In the genomic region with DNA sequence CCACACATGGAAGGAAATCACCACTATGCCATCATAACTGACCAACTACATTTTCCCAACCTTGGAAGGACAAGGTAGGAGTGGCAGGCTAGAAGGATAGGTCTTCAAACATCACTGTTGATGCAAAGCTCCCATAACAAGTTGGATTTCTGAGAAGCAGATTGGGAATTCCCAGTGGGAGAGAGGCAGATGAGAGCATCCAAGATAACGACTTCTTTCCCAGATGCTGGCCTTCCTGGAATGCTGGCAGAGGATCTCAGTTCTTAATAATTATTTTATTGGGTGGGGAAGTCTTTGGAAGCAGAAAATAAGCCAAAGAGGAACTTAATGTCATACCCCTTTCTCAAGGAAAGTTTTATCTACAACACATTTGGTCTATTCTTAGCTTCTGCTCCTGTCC, we compare ENCODE assay signal across 16 cellular contexts.
DNase-seq lines count a peak whose midpoint lies in the region; ATAC-seq, FAIRE-seq and TF ChIP-seq lines count a peak whose summit lies in the region.
"Had no signal": no experiment of that assay in that cellular context is flagged by ENCODE, and none has a peak within 500 bp of the region (broad histone marks: within the 10 kb centered on the region; RNA-seq: fewer than 3 reads in every experiment).

No MANE protein-coding gene starts in this region.

- H3K4me1 Mint-ChIP-seq in activated CD4-positive, alpha-beta T cell treated with anti-CD3 and anti-CD28 coated beads, Interleukin-2, amount 10 ng/mL, durations not matched to agents 7 days and 5 days, result peaks cover 42% of the 10 kb centered on the region
- H3K4me1 Mint-ChIP-seq in brain, result peaks cover 84% of the 10 kb centered on the region

- H3K9me3 ChIP-seq in kidney (ENCODE audit: control insufficient read depth in 1 of 2, low read length in 2 of 2) (no peaks in the 10 kb centered on the region), suprapubic skin (no peaks in the 10 kb centered on the region)

- no peak for DNase-seq in activated CD4-positive, alpha-beta T cell treated with anti-CD3 and anti-CD28 coated beads, Interleukin-2, amount 10 ng/mL, durations not matched to agents 7 days and 5 days
- DNase-seq in activated CD4-positive, alpha-beta T cell treated with anti-CD3 and anti-CD28 coated beads, Interleukin-2, amount 50 U/mL, for 4 hours, result no peak
- DNase-seq in kidney (no peak), suprapubic skin (ENCODE audit: low spot score in 2 of 2) (no peak)
- DNase-seq: 8988T; activated CD4-positive, CD25-positive, alpha-beta regulatory T cell; activated effector memory CD4-positive, alpha-beta T cell treated with Interleukin-2 at 50 U/mL for 16 hours; cortex of kidney; DMS79 treated with DMSO at 0.1 percent for 48 hours; head of caudate nucleus; MV-4-11; NCI-H526 had no signal

- no peak for ATAC-seq in GM18868 (IDR thresholded peaks at IDR 0.05; ENCODE audit: unreplicated experiment)
- ATAC-seq in HG03175 (IDR thresholded peaks at IDR 0.05; ENCODE audit: unreplicated experiment), result no peak
- no peak for ATAC-seq in HG02973 (IDR thresholded peaks at IDR 0.05; ENCODE audit: unreplicated experiment)

- WGBS in suprapubic skin, result 22% methylated on average over 1 of the region's 1 CpG

- H3K4me3 ChIP-seq in kidney (ENCODE audit: low read length in 2 of 2), result no peak overlapping the region
- H3K4me3 ChIP-seq in suprapubic skin, result no peak overlapping the region

- FAIRE-seq in kidney (lab: Jason Lieb, UNC), result no peak

- H3K27me3 Mint-ChIP-seq in activated CD4-positive, alpha-beta T cell treated with anti-CD3 and anti-CD28 coated beads, Interleukin-2, amount 10 ng/mL, durations not matched to agents 7 days and 5 days, result no peaks in the 10 kb centered on the region
- H3K27me3 Mint-ChIP-seq in brain, result no peaks in the 10 kb centered on the region

- H3K36me3 ChIP-seq in kidney (ENCODE audit: control insufficient read depth in 1 of 2, insufficient read depth in 2 of 2, low read length in 2 of 2), result peaks cover 0 to 2% of the 10 kb centered on the region in 2 donors
- H3K36me3 ChIP-seq in suprapubic skin, result no peaks in the 10 kb centered on the region

- TF ChIP-seq CTCF in brain (conservative IDR thresholded peaks at IDR 0.05) (no peak), kidney (IDR thresholded peaks at IDR 0.05; ENCODE audit: borderline replicate concordance, extremely low read depth, insufficient read depth) (no peak), suprapubic skin (IDR thresholded peaks at IDR 0.05) (no peak)

- H3K4me3 Mint-ChIP-seq in activated CD4-positive, alpha-beta T cell treated with anti-CD3 and anti-CD28 coated beads, Interleukin-2, amount 10 ng/mL, durations not matched to agents 7 days and 5 days, result no peak overlapping the region
- no peak overlapping the region for H3K4me3 Mint-ChIP-seq in brain

- H3K27me3 ChIP-seq in suprapubic skin, result no peaks in the 10 kb centered on the region

- no peak for TF ChIP-seq POLR2A in suprapubic skin (IDR thresholded peaks at IDR 0.05)

- H3K4me1 ChIP-seq in kidney (ENCODE audit: control insufficient read depth in 1 of 2, insufficient read depth in 1 of 2, low read depth in 1 of 2, low read length in 2 of 2) (peaks cover 43 to 60% of the 10 kb centered on the region in 2 donors), suprapubic skin (peaks cover 71% of the 10 kb centered on the region)

- POLR2A ChIA-PET in activated CD4-positive, alpha-beta T cell treated with anti-CD3 and anti-CD28 coated beads, Interleukin-2, amount 10 ng/mL, durations not matched to agents 7 days and 5 days (lab: Charles Lee), result no interaction called here

- peak overlapping the region; percentile 59 to 64 for H3K27ac ChIP-seq in kidney (ENCODE audit: low read depth in 2 of 2, low read length in 2 of 2)
- H3K27ac ChIP-seq in suprapubic skin, result peak overlapping the region; percentile 79

- intact Hi-C loops in kidney (cut with DNase I), result no loop called here

- H3K9me3 Mint-ChIP-seq in activated CD4-positive, alpha-beta T cell treated with anti-CD3 and anti-CD28 coated beads, Interleukin-2, amount 10 ng/mL, durations not matched to agents 7 days and 5 days, result no peaks in the 10 kb centered on the region
- H3K9me3 Mint-ChIP-seq in brain, result peaks cover 0 to 1% (median 0%) of the 10 kb centered on the region in 5 experiments

- peaks cover 5% of the 10 kb centered on the region for H3K36me3 Mint-ChIP-seq in activated CD4-positive, alpha-beta T cell treated with anti-CD3 and anti-CD28 coated beads, Interleukin-2, amount 10 ng/mL, durations not matched to agents 7 days and 5 days (ENCODE audit: low read depth)
- H3K36me3 Mint-ChIP-seq in brain, result peaks cover 4% of the 10 kb centered on the region

- H3K9ac ChIP-seq in kidney (ENCODE audit: low read length in 2 of 2), result no peak overlapping the region

- peak overlapping the region; percentile 73 for H3K27ac Mint-ChIP-seq in activated CD4-positive, alpha-beta T cell treated with anti-CD3 and anti-CD28 coated beads, Interleukin-2, amount 10 ng/mL, durations not matched to agents 7 days and 5 days
- H3K27ac Mint-ChIP-seq in brain, result peak overlapping the region; percentile 8 to 94 (median 38)

- no peak for TF ChIP-seq EP300 in suprapubic skin (IDR thresholded peaks at IDR 0.05)

- CTCF ChIA-PET in activated CD4-positive, alpha-beta T cell treated with anti-CD3 and anti-CD28 coated beads, Interleukin-2, amount 10 ng/mL, durations not matched to agents 7 days and 5 days (lab: Charles Lee), result interaction anchor here (0.9 to 2.2 kb wide), 2 partner anchors 13 to 52 kb away, joined by 3 to 6 read pairs; no protein-coding TSS in a partner anchor
